Comparison of ENCODE assay signal across 9 cellular contexts in genomic region chr4:64713256-64713840, GRCh38.
A peak's percentile ranks its signal among the peaks of the same experiment; 100 is the strongest.
DNase-seq lines count a peak whose midpoint lies in the region; ATAC-seq and TF ChIP-seq lines count a peak whose summit lies in the region.
"Had no signal": no experiment of that assay in that cellular context is flagged by ENCODE, and none has a peak within 500 bp of the region (broad histone marks: within the 10 kb centered on the region; RNA-seq: fewer than 3 reads in every experiment).

No MANE protein-coding gene starts in this region.

- no peaks in the 10 kb centered on the region for H3K9me3 ChIP-seq in ascending aorta

- DNase-seq in EL (peak; percentile 19), LHCN-M2 (ENCODE audit: low read depth) (peak; percentile 30), ascending aorta (ENCODE audit: low spot score in 2 of 2) (no peak), mesothelial cell of epicardium (ENCODE audit: low spot score in 2 of 2, unreplicated experiment in 2 of 2) (no peak), NCI-H524 treated with DMSO at 0.1 percent for 48 hours (lab: John Stamatoyannopoulos, UW) (no peak), amygdala (lab: John Stamatoyannopoulos, UW) (no peak)

- no peaks in the 10 kb centered on the region for H3K27me3 ChIP-seq in ascending aorta

- H3K4me3 ChIP-seq in ascending aorta, result no peak overlapping the region

- TF ChIP-seq CTCF in ascending aorta (IDR thresholded peaks at IDR 0.05), result peak in 2 of 3 experiments; percentile 29 to 31
- peak; percentile 62 for TF ChIP-seq CTCF in mesothelial cell of epicardium (IDR thresholded peaks at IDR 0.05; ENCODE audit: unreplicated experiment)

- no peaks in the 10 kb centered on the region for H3K27me3 Mint-ChIP-seq in mesothelial cell of epicardium (ENCODE audit: low read depth)

- H3K4me3 Mint-ChIP-seq in mesothelial cell of epicardium, result no peak overlapping the region
- H3K4me3 Mint-ChIP-seq: T-helper 1 cell treated with Interleukin-12 subunit alpha and Interleukin-12 subunit beta and Interleukin-4 antibody, amounts not matched to agents 30 μg/mL and 1 μg/mL, for 36 hours had no signal

- intact Hi-C loops in ascending aorta (cut with DNase I), result no loop called here

- H3K36me3 Mint-ChIP-seq in mesothelial cell of epicardium, result no peaks in the 10 kb centered on the region

- no peak overlapping the region for H3K27ac Mint-ChIP-seq in mesothelial cell of epicardium
- H3K27ac Mint-ChIP-seq: T-helper 1 cell treated with Interleukin-12 subunit alpha and Interleukin-12 subunit beta and Interleukin-4 antibody, amounts not matched to agents 30 μg/mL and 1 μg/mL, for 36 hours had no signal

- H3K9me3 Mint-ChIP-seq in mesothelial cell of epicardium, result no peaks in the 10 kb centered on the region
- H3K9me3 Mint-ChIP-seq: T-helper 1 cell treated with Interleukin-12 subunit alpha and Interleukin-12 subunit beta and Interleukin-4 antibody, amounts not matched to agents 30 μg/mL and 1 μg/mL, for 36 hours had no signal

- ATAC-seq in GM21515 (IDR thresholded peaks at IDR 0.05; ENCODE audit: unreplicated experiment), result peak; percentile 75
- no peak for ATAC-seq in GM19452 (IDR thresholded peaks at IDR 0.05; ENCODE audit: unreplicated experiment)

- H3K4me1 ChIP-seq in ascending aorta, result no peaks in the 10 kb centered on the region

- peaks cover 2% of the 10 kb centered on the region for H3K4me1 Mint-ChIP-seq in mesothelial cell of epicardium

- no peak overlapping the region for H3K27ac ChIP-seq in ascending aorta

- H3K36me3 ChIP-seq in ascending aorta, result no peaks in the 10 kb centered on the region

Comparison
In these comparisons a context has a peak if more than half of its experiments do, and no peak if none do; other contexts are left out.
1. DNase-seq: peak in EL (single experiment) and LHCN-M2 (single experiment); none in ascending aorta (0 of 2), mesothelial cell of epicardium (0 of 2), NCI-H524 treated with DMSO at 0.1 percent for 48 hours (single experiment) and amygdala (0 of 56).